ENCODE assay signal across 8 cellular contexts in genomic region chr6:161948462-161948861, GRCh38.
"Had no signal": no experiment of that assay in that cellular context is flagged by ENCODE, and none has a peak within 500 bp of the region (broad histone marks: within the 10 kb centered on the region; RNA-seq: fewer than 3 reads in every experiment).

No MANE protein-coding gene starts in this region.

- H3K4me3 ChIP-seq: GM12878 had no signal

- DNase-seq: GDM1, GF-D8 had no signal

- FAIRE-seq: G401.6, GM12878, GM12891, GM12892, GM18507, GM19239 had no signal
